In genomic region chr1:208895171-208895570, GRCh38 we compare ENCODE assay signal across 32 cellular contexts.
"Had no signal": no experiment of that assay in that cellular context is flagged by ENCODE, and none has a peak within 500 bp of the region (broad histone marks: within the 10 kb centered on the region; RNA-seq: fewer than 3 reads in every experiment).

No MANE protein-coding gene starts in this region.

- H3K27me3 ChIP-seq: MG63, Peyer's patch, SJSA1 had no signal

- DNase-seq: Kasumi-1; MG63; NCI-H1048; NCI-H1092 treated with DMSO at 0.1 percent for 48 hours; NCI-H1105 treated with DMSO at 0.1 percent for 48 hours; NCI-H1417; NCI-H1436; NCI-H146; NCI-H1694; NCI-H187; NCI-H1930; NCI-H2029 treated with DMSO at 0.1 percent for 48 hours; NCI-H2081 treated with DMSO at 0.1 percent for 48 hours; NCI-H2107; NCI-H2171; NCI-H226; NCI-H510A treated with DMSO at 0.1 percent for 48 hours; NCI-H524 treated with DMSO at 0.1 percent for 48 hours; NCI-H526 treated with DMSO at 0.1 percent for 48 hours; NCI-H774; NK-92 treated with Interleukin-12 subunit alpha and Interleukin-12 subunit beta, amount 100 ng/mL, for 24 hours; OCI-M1; PC-3; Peyer's patch; Right ventricle myocardium superior; RPMI8226; SHP77 treated with DMSO at 0.1 percent for 48 hours; SK-N-SH; SW 1271; T-helper 1 cell had no signal

- H3K27ac Mint-ChIP-seq: T-helper 1 cell treated with Interleukin-12 subunit alpha and Interleukin-12 subunit beta and Interleukin-4 antibody, amounts not matched to agents 30 μg/mL and 1 μg/mL, for 36 hours had no signal

- H3K9me3 Mint-ChIP-seq: T-helper 1 cell treated with Interleukin-12 subunit alpha and Interleukin-12 subunit beta and Interleukin-4 antibody, amounts not matched to agents 30 μg/mL and 1 μg/mL, for 36 hours had no signal

- H3K36me3 ChIP-seq: MG63, Peyer's patch, SJSA1 had no signal

- H3K4me3 Mint-ChIP-seq: T-helper 1 cell treated with Interleukin-12 subunit alpha and Interleukin-12 subunit beta and Interleukin-4 antibody, amounts not matched to agents 30 μg/mL and 1 μg/mL, for 36 hours had no signal

- H3K4me1 ChIP-seq: Peyer's patch, SJSA1 had no signal

- H3K4me3 ChIP-seq: MG63, Peyer's patch, SJSA1 had no signal

- ATAC-seq: PC-3 had no signal

- H3K9me3 ChIP-seq: MG63, Peyer's patch, SJSA1, SK-N-SH had no signal

- H3K4me2 ChIP-seq: SK-N-SH had no signal

- H3K27ac ChIP-seq: Peyer's patch, SJSA1 had no signal

- H3K9ac ChIP-seq: SK-N-SH had no signal
